ENCODE assay signal across 29 cellular contexts in the genomic region with DNA sequence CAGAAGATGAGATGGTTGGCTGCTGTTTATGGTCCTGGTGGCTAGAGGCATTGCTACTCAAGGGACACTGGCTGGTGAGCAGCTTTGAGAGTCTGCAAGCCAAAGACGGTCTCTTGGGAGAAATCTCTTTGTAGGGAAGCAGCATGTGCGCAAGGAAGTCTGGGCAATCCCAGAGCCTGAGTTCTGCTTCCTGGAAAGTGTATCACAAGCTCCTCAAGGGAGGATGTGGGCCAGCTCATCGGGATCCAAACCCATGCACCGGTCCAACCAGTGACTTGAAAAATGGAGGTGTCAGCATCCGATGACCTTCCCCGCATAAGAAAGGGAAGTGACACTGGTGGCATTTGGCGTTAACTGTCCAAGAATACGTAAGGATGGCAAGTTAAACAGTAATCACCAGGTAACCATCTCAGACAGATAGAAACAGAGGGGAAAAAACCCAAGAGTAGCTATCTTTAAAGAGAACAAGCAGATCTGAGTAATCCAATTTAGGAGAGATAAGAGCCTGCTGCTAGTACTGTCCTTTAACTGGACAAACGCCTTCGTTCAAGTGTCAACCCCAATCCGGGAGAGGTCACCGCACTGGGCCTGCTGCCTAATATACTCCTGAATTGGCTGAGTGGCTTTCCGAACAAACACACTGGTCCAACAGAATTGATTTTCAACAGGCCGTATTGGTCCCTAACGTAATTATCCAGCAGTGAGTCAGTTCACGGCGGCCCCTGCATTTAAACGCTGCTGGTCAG.
DNase-seq lines count a peak whose midpoint lies in the region; ATAC-seq, FAIRE-seq and TF ChIP-seq lines count a peak whose summit lies in the region.
"Had no signal": no experiment of that assay in that cellular context is flagged by ENCODE, and none has a peak within 500 bp of the region (broad histone marks: within the 10 kb centered on the region; RNA-seq: fewer than 3 reads in every experiment).

No MANE protein-coding gene starts in this region.

- no peak overlapping the region for H2AFZ ChIP-seq in SK-N-SH (ENCODE audit: low read depth)
- H2AFZ ChIP-seq in neural progenitor cell (replicated peaks), result no peak overlapping the region
- H2AFZ ChIP-seq: GM23338 had no signal

- POLR2A ChIA-PET in SK-N-SH (lab: Yijun Ruan, JAX), result no interaction called here

- no peaks in the 10 kb centered on the region for H3F3A ChIP-seq in SK-N-SH (replicated peaks; ENCODE audit: insufficient read depth)
- peaks cover 20% of the 10 kb centered on the region for H3F3A ChIP-seq in neural progenitor cell (ENCODE audit: low read depth)

- no peak overlapping the region for H3K4me2 ChIP-seq in SK-N-SH
- no peak overlapping the region for H3K4me2 ChIP-seq in neural progenitor cell
- H3K4me2 ChIP-seq: GM23338 had no signal

- H3K27ac Mint-ChIP-seq in neural progenitor cell (no peak overlapping the region), mesothelial cell of epicardium (no peak overlapping the region)
- H3K27ac Mint-ChIP-seq: B cell; CD8-positive, alpha-beta memory T cell; GM23338; H9 had no signal

- H3K36me3 ChIP-seq in SK-N-SH (replicated peaks in 1 of 2; ENCODE audit: control insufficient read depth in 1 of 2, insufficient read depth in 2 of 2, low read length in 1 of 2) (no peaks in the 10 kb centered on the region), BE2C (no peaks in the 10 kb centered on the region), neural progenitor cell (no peaks in the 10 kb centered on the region)
- H3K36me3 ChIP-seq: SJSA1 had no signal

- H3K4me1 ChIP-seq in SK-N-SH (ENCODE audit: control insufficient read depth in 1 of 2, insufficient read depth in 2 of 2, low read depth in 1 of 2, low read length in 1 of 2), result peaks cover 0 to 15% of the 10 kb centered on the region in 2 experiments; a peak in 1 of 4 replicates
- H3K4me1 ChIP-seq in BE2C, result peaks cover 14% of the 10 kb centered on the region
- peaks cover 28% of the 10 kb centered on the region for H3K4me1 ChIP-seq in neural progenitor cell
- H3K4me1 ChIP-seq: SJSA1 had no signal

- intact Hi-C loops in left ventricle myocardium superior (cut with micrococcal nuclease), result no loop called here

- H3K79me2 ChIP-seq in SK-N-SH (ENCODE audit: insufficient read depth) (no peaks in the 10 kb centered on the region), neural progenitor cell (ENCODE audit: low read depth) (no peaks in the 10 kb centered on the region)

- FAIRE-seq in D721Med (lab: Jason Lieb, UNC), result no peak
- FAIRE-seq: GM12892, GM18507, K562 had no signal

- CTCF ChIA-PET in SK-N-SH (lab: Yijun Ruan, JAX), result interaction anchor here (0.6 kb wide), 1 partner anchor 17 kb away, joined by 3 read pairs; no protein-coding TSS in a partner anchor

- H3K9ac ChIP-seq in SK-N-SH (no peak overlapping the region), neural progenitor cell (no peak overlapping the region)

- H4K20me1 ChIP-seq in SK-N-SH (ENCODE audit: insufficient read depth) (no peaks in the 10 kb centered on the region), neural progenitor cell (ENCODE audit: low read depth) (peaks cover 13% of the 10 kb centered on the region)

- no peak overlapping the region for H3K27ac ChIP-seq in SK-N-SH (ENCODE audit: low read depth in 2 of 2, low read length in 1 of 2)
- no peak overlapping the region for H3K27ac ChIP-seq in neural progenitor cell
- H3K27ac ChIP-seq: 22Rv1, SJSA1 had no signal

- no peaks in the 10 kb centered on the region for H3K36me3 Mint-ChIP-seq in neural progenitor cell
- no peaks in the 10 kb centered on the region for H3K36me3 Mint-ChIP-seq in mesothelial cell of epicardium
- H3K36me3 Mint-ChIP-seq: CD14-positive monocyte; CD8-positive, alpha-beta memory T cell had no signal

- H3K9me3 ChIP-seq in SK-N-SH, result no peaks in the 10 kb centered on the region
- H3K9me3 ChIP-seq in BE2C, result no peaks in the 10 kb centered on the region; the same call in 1 of the 2 replicates
- H3K9me3 ChIP-seq in neural progenitor cell (ENCODE audit: low read depth), result no peaks in the 10 kb centered on the region
- H3K9me3 ChIP-seq: SJSA1 had no signal

- 75% methylated on average over 15 of the region's 18 CpGs for WGBS in SK-N-SH (ENCODE audit: low lambda C conversion rate)

- H3K9me2 ChIP-seq in SK-N-SH, result no peaks in the 10 kb centered on the region

- H3K4me3 Mint-ChIP-seq in neural progenitor cell (no peak overlapping the region), mesothelial cell of epicardium (no peak overlapping the region)
- H3K4me3 Mint-ChIP-seq: B cell; CD14-positive monocyte; CD8-positive, alpha-beta memory T cell; GM23338; H9 had no signal

- TF ChIP-seq CTCF in SK-N-SH (IDR thresholded peaks at IDR 0.05), result no peak
- no peak for TF ChIP-seq CTCF in BE2C (IDR thresholded peaks at IDR 0.05; ENCODE audit: low read depth, low read length)
- no peak for TF ChIP-seq CTCF in neural progenitor cell (IDR thresholded peaks at IDR 0.05)
- no peak for TF ChIP-seq CTCF in mesothelial cell of epicardium (IDR thresholded peaks at IDR 0.05; ENCODE audit: unreplicated experiment)
- no peak for TF ChIP-seq CTCF in D721Med (IDR thresholded peaks at IDR 0.05; ENCODE audit: insufficient read depth, missing control alignments)

- DNase-seq in SK-N-SH (peak; percentile 21), BE2C (peak; percentile 16), left ventricle myocardium superior (no peak), neural progenitor cell (ENCODE audit: low spot score) (peak; percentile 32), mesothelial cell of epicardium (ENCODE audit: low spot score in 2 of 2, unreplicated experiment in 2 of 2) (no peak), D721Med (ENCODE audit: insufficient read length, low spot score) (no peak), NCI-H2029 (lab: John Stamatoyannopoulos, UW) (no peak)
- DNase-seq: CD8-positive, alpha-beta memory T cell; DMS79 treated with DMSO at 0.1 percent for 48 hours; GF-D8; H9; Kasumi-1; NCI-H1092 treated with DMSO at 0.1 percent for 48 hours; NCI-H1436 treated with DMSO at 0.1 percent for 48 hours; NCI-H187 treated with DMSO at 0.1 percent for 48 hours; NCI-H2107; NCI-H524; NCI-H748 treated with DMSO at 0.1 percent for 48 hours; NK-92 treated with Interleukin-12 subunit alpha and Interleukin-12 subunit beta, amount 100 ng/mL, for 24 hours; PC-3 had no signal

- no peak overlapping the region for H3K4me3 ChIP-seq in SK-N-SH (ENCODE audit: low read depth in 2 of 2, low read length in 1 of 2)
- no peak overlapping the region for H3K4me3 ChIP-seq in BE2C (ENCODE audit: low read depth, low read length)
- H3K4me3 ChIP-seq in neural progenitor cell, result no peak overlapping the region
- H3K4me3 ChIP-seq: GM23338, K562, SJSA1 had no signal

- H3K27me3 Mint-ChIP-seq in neural progenitor cell (ENCODE audit: insufficient read depth, low read depth) (peaks cover 11% of the 10 kb centered on the region), mesothelial cell of epicardium (ENCODE audit: low read depth) (peaks cover 27% of the 10 kb centered on the region)
- H3K27me3 Mint-ChIP-seq: CD8-positive, alpha-beta memory T cell had no signal

- H3K4me1 Mint-ChIP-seq in neural progenitor cell (peaks cover 35% of the 10 kb centered on the region), mesothelial cell of epicardium (peaks cover 4% of the 10 kb centered on the region)
- H3K4me1 Mint-ChIP-seq: B cell; CD14-positive monocyte; CD8-positive, alpha-beta memory T cell had no signal

- no peaks in the 10 kb centered on the region for H3K9me3 Mint-ChIP-seq in neural progenitor cell
- H3K9me3 Mint-ChIP-seq in mesothelial cell of epicardium, result no peaks in the 10 kb centered on the region
- H3K9me3 Mint-ChIP-seq: GM23338, H9 had no signal

- no peak for TF ChIP-seq EP300 in SK-N-SH (IDR thresholded peaks at IDR 0.05; ENCODE audit: borderline replicate concordance in 1 of 2, low read depth in 1 of 2, low read length in 1 of 2)

- H3K27me3 ChIP-seq in SK-N-SH (ENCODE audit: insufficient read depth) (no peaks in the 10 kb centered on the region), BE2C (no peaks in the 10 kb centered on the region), neural progenitor cell (peaks cover 5% of the 10 kb centered on the region)
- H3K27me3 ChIP-seq: SJSA1 had no signal

- ATAC-seq in SK-N-SH treated with all-trans-retinoic acid at 6 μM for 48 hours, result no peak
- peak; percentile 48 for ATAC-seq in left ventricle myocardium superior
- ATAC-seq: GM23338, K562, PC-3 had no signal

- no peak for TF ChIP-seq RAD21 in SK-N-SH (IDR thresholded peaks at IDR 0.05; ENCODE audit: low read length)

TF ChIP-seq in SK-N-SH, 30 proteins besides CTCF, POLR2A, EP300 and RAD21:
- peak; percentile 62; the same call in 1 of the 2 replicates for TF ChIP-seq GATA2 (CRISPR knock-in tag; IDR thresholded peaks at IDR 0.05)
- TF ChIP-seq EZH2phosphoT487 (IDR thresholded peaks at IDR 0.05; ENCODE audit: borderline replicate concordance, low read depth), result no peak

TF ChIP-seq in SK-N-SH treated with all-trans-retinoic acid at 6 μM for 48 hours, 23 proteins besides CTCF, POLR2A, EP300 and RAD21:
- TF ChIP-seq CSDC2 (CRISPR knock-in tag; IDR thresholded peaks at IDR 0.05) (no peak), PPARA (CRISPR knock-in tag; IDR thresholded peaks at IDR 0.05; ENCODE audit: borderline replicate concordance) (no peak), GLIS3 (CRISPR knock-in tag; IDR thresholded peaks at IDR 0.05) (no peak), ESRRG (CRISPR knock-in tag; IDR thresholded peaks at IDR 0.05) (no peak), TOX (CRISPR knock-in tag; IDR thresholded peaks at IDR 0.05; ENCODE audit: borderline replicate concordance) (no peak), ZC3H10 (CRISPR knock-in tag; IDR thresholded peaks at IDR 0.05) (no peak)
- TF ChIP-seq, protein P1, sequence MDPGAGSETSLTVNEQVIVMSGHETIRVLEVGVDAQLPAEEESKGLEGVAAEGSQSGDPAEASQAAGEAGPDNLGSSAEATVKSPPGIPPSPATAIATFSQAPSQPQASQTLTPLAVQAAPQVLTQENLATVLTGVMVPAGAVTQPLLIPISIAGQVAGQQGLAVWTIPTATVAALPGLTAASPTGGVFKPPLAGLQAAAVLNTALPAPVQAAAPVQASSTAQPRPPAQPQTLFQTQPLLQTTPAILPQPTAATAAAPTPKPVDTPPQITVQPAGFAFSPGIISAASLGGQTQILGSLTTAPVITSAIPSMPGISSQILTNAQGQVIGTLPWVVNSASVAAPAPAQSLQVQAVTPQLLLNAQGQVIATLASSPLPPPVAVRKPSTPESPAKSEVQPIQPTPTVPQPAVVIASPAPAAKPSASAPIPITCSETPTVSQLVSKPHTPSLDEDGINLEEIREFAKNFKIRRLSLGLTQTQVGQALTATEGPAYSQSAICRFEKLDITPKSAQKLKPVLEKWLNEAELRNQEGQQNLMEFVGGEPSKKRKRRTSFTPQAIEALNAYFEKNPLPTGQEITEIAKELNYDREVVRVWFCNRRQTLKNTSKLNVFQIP (CRISPR knock-in tag; IDR thresholded peaks at IDR 0.05; ENCODE audit: borderline replicate concordance, low read depth), result no peak

Comparison
In these comparisons a context has a peak if more than half of its experiments do, and no peak if none do; other contexts are left out.
1. DNase-seq: peak in SK-N-SH (single experiment), BE2C (single experiment) and neural progenitor cell (single experiment); none in left ventricle myocardium superior (single experiment), mesothelial cell of epicardium (0 of 2), D721Med (single experiment) and NCI-H2029 (single experiment).